In genomic region chr19:10789876-10790275, GRCh38 we compare ENCODE assay signal across 30 cellular contexts. TPM values are rescaled to one million over a fixed set of nuclear protein-coding genes. Genes with fewer than 3 reads are reported as not detected.
"Had no signal": no experiment of that assay in that cellular context is flagged by ENCODE, and none has a peak within 500 bp of the region (broad histone marks: within the 10 kb centered on the region; RNA-seq: fewer than 3 reads in every experiment).

No MANE protein-coding gene starts in this region.

- DNase-seq: naive thymus-derived CD4-positive, alpha-beta T cell; natural killer cell; nucleus accumbens; ovary; posterior cingulate gyrus; psoas muscle; right cardiac atrium; right lobe of liver; sigmoid colon; spleen; stimulated activated CD4-positive, alpha-beta T cell treated with anti-CD3 and anti-CD28 coated beads, Interleukin-12 subunit alpha, Interleukin-12 subunit beta, amount 100 ng/mL, for 4 hours; stimulated activated CD4-positive, alpha-beta T cell treated with anti-CD3 and anti-CD28 coated beads, Interleukin-1b, Interleukin-23, amount 100 ng/mL, for 48 hours; stimulated activated CD4-positive, alpha-beta T cell treated with anti-CD3 and anti-CD28 coated beads, Interleukin-4, amount 100 ng/mL, for 1 hour; stimulated activated CD4-positive, alpha-beta T cell treated with anti-CD3 and anti-CD28 coated beads, Interleukin-4, amount 100 ng/mL, for 4 hours; stimulated activated CD8-positive, alpha-beta memory T cell treated with anti-CD3 and anti-CD28 coated beads, Interleukin-4, amount 100 ng/mL, for 48 hours; stimulated activated naive CD4-positive, alpha-beta T cell; stimulated activated naive CD8-positive, alpha-beta T cell treated with anti-CD3 and anti-CD28 coated beads, Interleukin-15, amount 100 ng/mL, for 72 hours; stimulated activated naive CD8-positive, alpha-beta T cell treated with anti-CD3 and anti-CD28 coated beads, Interleukin-15, Interleukin-2, amounts not matched to agents 100 U/mL and 50 U/mL, for 24 hours; substantia nigra; testis; tibial artery; transverse colon; upper lobe of right lung had no signal

- ATAC-seq: naive thymus-derived CD4-positive, alpha-beta T cell; natural killer cell; psoas muscle; right lobe of liver; stimulated activated memory B cell treated with anti-CD40 and anti-IgM and Interleukin-4, amounts not matched to agents 10 μg/mL and 1 μg/mL and 100 μg/mL, for 72 hours; stimulated activated naive CD8-positive, alpha-beta T cell treated with anti-CD3 and anti-CD28 coated beads, Interleukin-15, amount 100 ng/mL, for 72 hours; stimulated activated naive CD8-positive, alpha-beta T cell treated with anti-CD3 and anti-CD28 coated beads, Interleukin-15, Interleukin-2, amounts not matched to agents 100 U/mL and 50 U/mL, for 24 hours; upper lobe of right lung had no signal

- H3K4me2 ChIP-seq: neural progenitor cell, smooth muscle cell had no signal

- H2AFZ ChIP-seq: neural progenitor cell, parathyroid adenoma had no signal

- H3K4me3 ChIP-seq: neural progenitor cell, ovary, psoas muscle, right lobe of liver, sigmoid colon, smooth muscle cell, spleen, suprapubic skin, testis, tibial artery, transverse colon, upper lobe of right lung, vagina had no signal

- H3K9me3 ChIP-seq: ovary, psoas muscle, right lobe of liver, sigmoid colon, spleen, suprapubic skin, testis, tibial artery, transverse colon, upper lobe of right lung, vagina had no signal

- H3K4me1 ChIP-seq: neural progenitor cell, parathyroid adenoma, psoas muscle, right lobe of liver, sigmoid colon, suprapubic skin, testis, tibial artery, transverse colon, upper lobe of right lung, vagina had no signal

- H3K27me3 ChIP-seq: neural progenitor cell, ovary, right lobe of liver, sigmoid colon, spleen, suprapubic skin, testis, tibial artery, transverse colon, upper lobe of right lung, vagina had no signal

- H3K27ac ChIP-seq: neural progenitor cell, ovary, parathyroid adenoma, psoas muscle, right lobe of liver, sigmoid colon, suprapubic skin, testis, tibial artery, transverse colon, upper lobe of right lung, vagina had no signal

- H3K36me3 ChIP-seq: neural progenitor cell, ovary had no signal

RNA-seq across cellular contexts. Expression of gene C19orf38, which starts 58.3 kb away (rescaled TPM):
- polyA plus RNA-seq: neural cell had no signal
